11 cellular contexts compared by ENCODE assay signal in the genomic region with DNA sequence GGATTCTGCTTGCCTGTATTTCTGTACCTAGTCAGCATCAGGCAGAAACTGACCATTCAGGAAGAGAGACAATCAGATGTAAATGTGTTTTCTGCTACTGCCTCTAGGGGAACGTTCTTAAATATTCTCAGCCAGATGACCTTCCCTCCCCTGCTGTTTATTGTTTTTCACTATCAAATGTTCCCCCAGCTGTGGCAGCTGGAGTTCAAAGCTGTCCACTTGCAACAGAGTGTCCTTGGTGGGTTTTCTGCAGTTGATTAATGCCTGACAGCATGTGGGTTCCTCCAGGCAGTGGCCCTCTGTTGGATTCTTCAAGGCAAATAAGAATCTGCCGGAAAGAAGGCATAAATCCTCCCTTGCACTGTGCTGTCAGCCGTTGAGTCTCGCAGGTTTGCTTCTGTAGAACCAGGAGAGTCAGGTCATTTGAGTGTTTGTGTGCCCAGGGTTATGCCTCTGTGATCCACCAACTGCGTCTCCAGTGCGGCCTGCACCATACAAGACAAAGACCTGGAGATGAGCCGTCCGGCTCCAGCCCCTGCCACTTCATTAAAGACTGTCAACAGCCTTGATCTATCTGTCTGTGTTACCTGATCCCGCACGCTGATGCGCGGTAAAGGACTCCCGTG.
DNase-seq lines count a peak whose midpoint lies in the region; ATAC-seq and TF ChIP-seq lines count a peak whose summit lies in the region.
"Had no signal": no experiment of that assay in that cellular context is flagged by ENCODE, and none has a peak within 500 bp of the region (broad histone marks: within the 10 kb centered on the region; RNA-seq: fewer than 3 reads in every experiment).

No MANE protein-coding gene starts in this region.

- peaks cover 45% of the 10 kb centered on the region for H3K27me3 Mint-ChIP-seq in stimulated activated naive CD8-positive, alpha-beta T cell treated with anti-CD3 and anti-CD28 coated beads, Interleukin-15, amount 100 ng/mL, for 72 hours

- TF ChIP-seq CTCF in hepatocyte (IDR thresholded peaks at IDR 0.05; ENCODE audit: poor library complexity) = peak; percentile 10

- no peak overlapping the region for H3K4me2 ChIP-seq in hepatocyte

- H3K36me3 ChIP-seq in hepatocyte (replicated peaks; ENCODE audit: insufficient read depth, low read depth) = no peaks in the 10 kb centered on the region
- H3K36me3 ChIP-seq: BLaER1 treated with 17β-estradiol and CSF1 and Interleukin-3, amounts not matched to agents 10 nM and 100 nM had no signal

- no peak for DNase-seq in stimulated activated naive CD8-positive, alpha-beta T cell treated with anti-CD3 and anti-CD28 coated beads, Interleukin-15, amount 100 ng/mL, for 72 hours
- no peak for DNase-seq in stimulated activated naive CD8-positive, alpha-beta T cell treated with anti-CD3 and anti-CD28 coated beads, Interleukin-15, Interleukin-2, amounts not matched to agents 100 U/mL and 50 U/mL, for 24 hours
- DNase-seq in NCI-H748 treated with DMSO at 0.1 percent for 48 hours (lab: John Stamatoyannopoulos, UW) = peak; percentile 3
- DNase-seq in hepatocyte (ENCODE audit: low spot score) = no peak
- no peak for DNase-seq in DMS79 (lab: John Stamatoyannopoulos, UW)
- no peak for DNase-seq in hypothalamus (lab: John Stamatoyannopoulos, UW)
- DNase-seq: substantia nigra had no signal

- ATAC-seq in stimulated activated naive CD8-positive, alpha-beta T cell treated with anti-CD3 and anti-CD28 coated beads, Interleukin-15, amount 100 ng/mL, for 72 hours = no peak
- no peak for ATAC-seq in stimulated activated naive CD8-positive, alpha-beta T cell treated with anti-CD3 and anti-CD28 coated beads, Interleukin-15, Interleukin-2, amounts not matched to agents 100 U/mL and 50 U/mL, for 24 hours
- ATAC-seq in HG03439 (IDR thresholded peaks at IDR 0.05; ENCODE audit: unreplicated experiment) = no peak
- no peak for ATAC-seq in GM19452 (IDR thresholded peaks at IDR 0.05; ENCODE audit: unreplicated experiment)

- no peaks in the 10 kb centered on the region for H4K20me1 ChIP-seq in hepatocyte (ENCODE audit: insufficient read depth, poor library complexity, severe bottlenecking)
- H4K20me1 ChIP-seq: BLaER1 treated with 17β-estradiol and CSF1 and Interleukin-3, amounts not matched to agents 10 nM and 100 nM had no signal

- no peak overlapping the region for H3K4me3 ChIP-seq in hepatocyte
- H3K4me3 ChIP-seq: BLaER1 treated with 17β-estradiol and CSF1 and Interleukin-3, amounts not matched to agents 10 nM and 100 nM had no signal

- H3K27ac ChIP-seq in hepatocyte = no peak overlapping the region
- H3K27ac ChIP-seq: BLaER1 treated with 17β-estradiol and CSF1 and Interleukin-3, amounts not matched to agents 10 nM and 100 nM had no signal

- no peak overlapping the region for H3K4me3 Mint-ChIP-seq in stimulated activated naive CD8-positive, alpha-beta T cell treated with anti-CD3 and anti-CD28 coated beads, Interleukin-15, amount 100 ng/mL, for 72 hours
- H3K4me3 Mint-ChIP-seq: central memory CD8-positive, alpha-beta T cell had no signal

- no peaks in the 10 kb centered on the region for H3K27me3 ChIP-seq in hepatocyte
- H3K27me3 ChIP-seq: BLaER1 treated with 17β-estradiol and CSF1 and Interleukin-3, amounts not matched to agents 10 nM and 100 nM had no signal

- WGBS in hepatocyte (ENCODE audit: low lambda C conversion rate, missing lambda C conversion rate) = 68% methylated on average over 13 of the region's 13 CpGs

- peak overlapping the region; percentile 34 to 73 for H3K27ac Mint-ChIP-seq in stimulated activated naive CD8-positive, alpha-beta T cell treated with anti-CD3 and anti-CD28 coated beads, Interleukin-15, amount 100 ng/mL, for 72 hours

- H3K9me3 ChIP-seq in hepatocyte (ENCODE audit: low read depth) = no peaks in the 10 kb centered on the region
- H3K9me3 ChIP-seq: BLaER1 treated with 17β-estradiol and CSF1 and Interleukin-3, amounts not matched to agents 10 nM and 100 nM had no signal

- no peaks in the 10 kb centered on the region for H3K9me3 Mint-ChIP-seq in stimulated activated naive CD8-positive, alpha-beta T cell treated with anti-CD3 and anti-CD28 coated beads, Interleukin-15, amount 100 ng/mL, for 72 hours
- H3K9me3 Mint-ChIP-seq: central memory CD8-positive, alpha-beta T cell had no signal

- H3K4me1 Mint-ChIP-seq in stimulated activated naive CD8-positive, alpha-beta T cell treated with anti-CD3 and anti-CD28 coated beads, Interleukin-15, amount 100 ng/mL, for 72 hours = peaks cover 32% of the 10 kb centered on the region
- H3K4me1 Mint-ChIP-seq: central memory CD8-positive, alpha-beta T cell had no signal

- H2AFZ ChIP-seq in hepatocyte = no peak overlapping the region

- H3K9me2 ChIP-seq in hepatocyte (replicated peaks; ENCODE audit: insufficient read depth) = no peaks in the 10 kb centered on the region

- H3K79me2 ChIP-seq in hepatocyte = no peaks in the 10 kb centered on the region

- peaks cover 3% of the 10 kb centered on the region for H3K4me1 ChIP-seq in hepatocyte (ENCODE audit: insufficient read depth)
